Comparison of ENCODE assay signal across 11 cellular contexts in the genomic region with DNA sequence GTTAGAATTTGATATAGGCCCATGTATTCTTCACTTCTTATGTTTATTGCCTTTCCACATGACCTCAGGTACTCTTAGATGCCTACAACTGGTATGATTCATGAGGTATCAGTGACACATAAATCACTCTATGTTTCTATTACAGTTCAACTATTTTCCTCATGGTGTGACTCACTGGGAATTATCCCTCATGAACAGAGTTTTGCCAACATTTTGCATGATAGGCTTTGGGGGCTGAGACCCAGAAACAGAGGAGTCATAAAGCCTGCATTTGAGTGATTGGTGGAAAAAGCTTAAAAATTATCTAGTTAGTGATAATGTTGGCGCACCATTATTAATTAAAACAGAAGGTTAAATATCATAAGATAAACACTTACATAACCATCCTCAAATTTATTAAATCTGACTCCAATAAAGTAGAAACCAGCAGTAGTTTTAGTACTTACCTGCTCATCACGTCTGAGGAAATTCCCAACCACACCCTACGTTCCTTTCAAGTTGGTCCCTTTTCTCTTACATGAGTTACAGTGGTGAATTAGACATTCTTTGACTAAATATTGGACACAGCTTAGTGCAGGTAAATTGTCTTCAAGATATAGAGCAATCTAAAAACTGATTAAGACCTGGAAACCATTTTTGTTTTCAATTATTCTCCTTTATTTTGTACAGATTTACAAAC.
DNase-seq lines count a peak whose midpoint lies in the region; ATAC-seq and TF ChIP-seq lines count a peak whose summit lies in the region.
"Had no signal": no experiment of that assay in that cellular context is flagged by ENCODE, and none has a peak within 500 bp of the region (broad histone marks: within the 10 kb centered on the region; RNA-seq: fewer than 3 reads in every experiment).

No MANE protein-coding gene starts in this region.

- 80 to 93% methylated on average over 1 to 3 of the region's 3 CpGs for WGBS in endodermal cell (ENCODE audit: insufficient coverage in 1 of 2, insufficient read length in 1 of 2), 2 experiments

- H3K9me3 ChIP-seq in endodermal cell (ENCODE audit: control insufficient read depth, low read length): no peaks in the 10 kb centered on the region
- H3K9me3 ChIP-seq: Caco-2 had no signal

- H3K27ac ChIP-seq in endodermal cell (ENCODE audit: low read depth, low read length): no peak overlapping the region

- no peaks in the 10 kb centered on the region for H3K9me3 Mint-ChIP-seq in endodermal cell
- H3K9me3 Mint-ChIP-seq in natural killer cell treated with Interleukin-12 subunit alpha and Interleukin-12 subunit beta and Interleukin-15 and Interleukin-18, amount 100 ng/mL, for 72 hours: peaks cover 3% of the 10 kb centered on the region
- H3K9me3 Mint-ChIP-seq: memory B cell had no signal

- no peak overlapping the region for H3K4me3 Mint-ChIP-seq in endodermal cell
- H3K4me3 Mint-ChIP-seq in natural killer cell treated with Interleukin-12 subunit alpha and Interleukin-12 subunit beta and Interleukin-15 and Interleukin-18, amount 100 ng/mL, for 72 hours: no peak overlapping the region
- H3K4me3 Mint-ChIP-seq: memory B cell had no signal

- peaks cover 4% of the 10 kb centered on the region for H3K4me1 ChIP-seq in endodermal cell (ENCODE audit: control insufficient read depth, insufficient read depth, low read length)

- no peaks in the 10 kb centered on the region for H3K36me3 Mint-ChIP-seq in endodermal cell (ENCODE audit: low read depth)
- H3K36me3 Mint-ChIP-seq in natural killer cell treated with Interleukin-12 subunit alpha and Interleukin-12 subunit beta and Interleukin-15 and Interleukin-18, amount 100 ng/mL, for 72 hours: peaks cover 4% of the 10 kb centered on the region
- H3K36me3 Mint-ChIP-seq: activated naive CD4-positive, alpha-beta T cell treated with anti-CD3 and anti-CD28 coated beads, Interleukin-2, amount 50 U/mL, for 72 hours; memory B cell had no signal

- peaks cover 48% of the 10 kb centered on the region for H3K27me3 ChIP-seq in endodermal cell (ENCODE audit: control insufficient read depth, insufficient read depth, low read length, poor library complexity, severe bottlenecking)

- H3K27me3 Mint-ChIP-seq in endodermal cell (ENCODE audit: insufficient read depth): peaks cover 49% of the 10 kb centered on the region
- peaks cover 0 to 5% of the 10 kb centered on the region in 2 donors for H3K27me3 Mint-ChIP-seq in natural killer cell treated with Interleukin-12 subunit alpha and Interleukin-12 subunit beta and Interleukin-15 and Interleukin-18, amount 100 ng/mL, for 72 hours
- H3K27me3 Mint-ChIP-seq: memory B cell had no signal

- no peak for TF ChIP-seq CTCF in endodermal cell (conservative IDR thresholded peaks at IDR 0.05)

- DNase-seq in EL: peak; percentile 37
- DNase-seq in amniotic epithelial cell (ENCODE audit: low read depth): peak; percentile 48
- DNase-seq in left kidney (ENCODE audit: low read depth, low spot score): peak; percentile 22
- no peak for DNase-seq in HuH-7.5 (ENCODE audit: low spot score)
- DNase-seq in NCI-H146 treated with DMSO at 0.1 percent for 48 hours (lab: John Stamatoyannopoulos, UW; ENCODE audit: unreplicated experiment): no peak
- no peak for DNase-seq in endodermal cell
- DNase-seq in natural killer cell treated with Interleukin-12 subunit alpha and Interleukin-12 subunit beta and Interleukin-15 and Interleukin-18, amount 100 ng/mL, for 72 hours (ENCODE audit: low spot score): no peak
- DNase-seq: Caco-2 had no signal

- peak; percentile 33 for ATAC-seq in HG02642 (IDR thresholded peaks at IDR 0.05; ENCODE audit: poor library complexity, unreplicated experiment)
- no peak for ATAC-seq in natural killer cell treated with Interleukin-12 subunit alpha and Interleukin-12 subunit beta and Interleukin-15 and Interleukin-18, amount 100 ng/mL, for 72 hours

- H3K9ac ChIP-seq in endodermal cell (ENCODE audit: extremely low read depth, low read length, poor library complexity, severe bottlenecking): no peak overlapping the region

- peaks cover 64% of the 10 kb centered on the region for H3K4me1 Mint-ChIP-seq in endodermal cell
- no peaks in the 10 kb centered on the region for H3K4me1 Mint-ChIP-seq in natural killer cell treated with Interleukin-12 subunit alpha and Interleukin-12 subunit beta and Interleukin-15 and Interleukin-18, amount 100 ng/mL, for 72 hours (ENCODE audit: low read depth in 2 of 2)

- no peak overlapping the region for H3K27ac Mint-ChIP-seq in endodermal cell
- no peak overlapping the region for H3K27ac Mint-ChIP-seq in natural killer cell treated with Interleukin-12 subunit alpha and Interleukin-12 subunit beta and Interleukin-15 and Interleukin-18, amount 100 ng/mL, for 72 hours
- H3K27ac Mint-ChIP-seq: activated naive CD4-positive, alpha-beta T cell treated with anti-CD3 and anti-CD28 coated beads, Interleukin-2, amount 50 U/mL, for 72 hours; memory B cell had no signal

- H3K36me3 ChIP-seq in endodermal cell (ENCODE audit: control insufficient read depth, insufficient read depth, low read length): no peaks in the 10 kb centered on the region

- H3K4me3 ChIP-seq in endodermal cell (ENCODE audit: low read length): no peak overlapping the region

Comparison
In these comparisons a context has a peak if more than half of its experiments do, and no peak if none do; other contexts are left out.
1. DNase-seq: peak in EL (single experiment), amniotic epithelial cell (single experiment) and left kidney (single experiment); none in HuH-7.5 (single experiment), NCI-H146 treated with DMSO at 0.1 percent for 48 hours (single experiment), endodermal cell (single experiment) and natural killer cell treated with Interleukin-12 subunit alpha and Interleukin-12 subunit beta and Interleukin-15 and Interleukin-18, amount 100 ng/mL, for 72 hours (single experiment).